ENCODE assay signal across 23 cellular contexts in the genomic region with DNA sequence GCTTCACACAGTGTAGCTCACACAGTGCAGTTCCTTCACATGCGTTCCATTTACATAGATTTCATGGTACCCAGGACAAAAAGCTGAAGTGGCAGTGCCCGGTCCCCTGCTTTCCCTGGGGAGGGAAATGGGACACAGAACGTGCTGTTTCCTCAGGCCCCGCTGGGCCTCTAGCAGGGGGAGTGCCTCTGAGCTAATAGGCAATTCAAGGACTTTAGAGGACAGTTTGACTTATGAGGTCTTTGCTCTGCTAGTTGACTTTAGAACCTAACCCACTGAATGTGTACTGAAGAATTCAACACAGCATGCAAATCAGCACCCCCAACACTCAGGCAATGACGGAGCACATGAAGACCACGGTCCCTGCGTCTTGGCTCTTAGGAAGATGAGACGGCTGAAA. TPM values are rescaled to one million over a fixed set of nuclear protein-coding genes. Genes with fewer than 3 reads are reported as not detected.
"Had no signal": no experiment of that assay in that cellular context is flagged by ENCODE, and none has a peak within 500 bp of the region (broad histone marks: within the 10 kb centered on the region; RNA-seq: fewer than 3 reads in every experiment).

No MANE protein-coding gene starts in this region.

- H3K27ac Mint-ChIP-seq: activated B cell treated with CpG ODN at 0.5 μM for 24 hours; activated CD4-positive, alpha-beta T cell treated with anti-CD3 and anti-CD28 coated beads for 36 hours; activated naive CD8-positive, alpha-beta T cell treated with anti-CD3 and anti-CD28 coated beads, Interleukin-2, amount 10 ng/mL, durations not matched to agents 7 days and 5 days; activated T-helper 2 cell treated with anti-CD3 and anti-CD28 coated beads, Interferon-gamma antibody, Interleukin-2, Interleukin-4, amounts not matched to agents 10 μg/mL and 5 μg/mL and 100 μg/mL, durations not matched to agents 14 hours and 24 hours and 36 hours; nephron; stimulated activated naive CD8-positive, alpha-beta T cell treated with anti-CD3 and anti-CD28 coated beads, Interleukin-15, Interleukin-2, amounts not matched to agents 100 ng/mL and 50 ng/mL, for 24 hours had no signal

- ATAC-seq: activated CD4-positive, alpha-beta T cell treated with anti-CD3 and anti-CD28 coated beads for 36 hours; activated T-cell treated with anti-CD3 and anti-CD28 coated beads, Interleukin-2, amount 50 U/mL, for 4 hours had no signal

- H3K4me3 Mint-ChIP-seq: activated B cell treated with CpG ODN at 0.5 μM for 24 hours; activated CD4-positive, alpha-beta T cell treated with anti-CD3 and anti-CD28 coated beads for 36 hours; activated naive CD8-positive, alpha-beta T cell treated with anti-CD3 and anti-CD28 coated beads, Interleukin-2, amount 10 ng/mL, durations not matched to agents 7 days and 5 days; activated T-cell treated with anti-CD3 and anti-CD28 coated beads, Interleukin-2, amount 50 U/mL, for 4 hours; stimulated activated naive CD8-positive, alpha-beta T cell treated with anti-CD3 and anti-CD28 coated beads, Interleukin-15, Interleukin-2, amounts not matched to agents 100 ng/mL and 50 ng/mL, for 24 hours had no signal

- H3K9me3 Mint-ChIP-seq: activated B cell treated with CpG ODN at 0.5 μM for 24 hours; activated naive CD8-positive, alpha-beta T cell treated with anti-CD3 and anti-CD28 coated beads, Interleukin-2, amount 10 ng/mL, durations not matched to agents 7 days and 5 days; activated T-cell treated with anti-CD3 and anti-CD28 coated beads, Interleukin-2, amount 50 U/mL, for 4 hours; activated T-helper 2 cell treated with anti-CD3 and anti-CD28 coated beads, Interferon-gamma antibody, Interleukin-2, Interleukin-4, amounts not matched to agents 10 μg/mL and 5 μg/mL and 100 μg/mL, durations not matched to agents 14 hours and 24 hours and 36 hours; nephron; stimulated activated naive CD8-positive, alpha-beta T cell treated with anti-CD3 and anti-CD28 coated beads, Interleukin-15, Interleukin-2, amounts not matched to agents 100 ng/mL and 50 ng/mL, for 24 hours had no signal

- H3K9me3 ChIP-seq: tibial artery had no signal

- DNase-seq: activated B cell treated with CpG ODN at 0.5 μM for 24 hours; activated CD4-positive, alpha-beta T cell treated with anti-CD3 and anti-CD28 coated beads for 36 hours; activated CD4-positive, alpha-beta T cell treated with anti-CD3 and anti-CD28 coated beads, Interleukin-2, amount 50 U/mL, for 4 hours; activated CD8-positive, alpha-beta memory T cell treated with anti-CD3 and anti-CD28 coated beads, Interleukin-2, amount 50 U/mL, for 48 hours; activated naive CD4-positive, alpha-beta T cell; activated naive CD8-positive, alpha-beta T cell treated with anti-CD3 and anti-CD28 coated beads, Interleukin-2, amount 10 ng/mL, durations not matched to agents 7 days and 5 days; activated T-cell treated with anti-CD3 and anti-CD28 coated beads, Interleukin-2, amount 50 U/mL, for 4 hours; amniotic stem cell; effector CD4-positive, alpha-beta T cell; erythroblast; foreskin fibroblast; midbrain; occipital lobe; retina; stimulated activated CD4-positive, alpha-beta T cell treated with anti-CD3 and anti-CD28 coated beads, Interleukin-1b, Interleukin-23, amount 100 ng/mL, for 48 hours; substantia nigra; tibial artery had no signal

- H3K27me3 Mint-ChIP-seq: activated B cell treated with CpG ODN at 0.5 μM for 24 hours; activated CD4-positive, alpha-beta T cell treated with anti-CD3 and anti-CD28 coated beads for 36 hours; activated naive CD8-positive, alpha-beta T cell treated with anti-CD3 and anti-CD28 coated beads, Interleukin-2, amount 10 ng/mL, durations not matched to agents 7 days and 5 days; stimulated activated naive CD8-positive, alpha-beta T cell treated with anti-CD3 and anti-CD28 coated beads, Interleukin-15, Interleukin-2, amounts not matched to agents 100 ng/mL and 50 ng/mL, for 24 hours had no signal

- H3K27me3 ChIP-seq: tibial artery had no signal

- H3K4me3 ChIP-seq: tibial artery had no signal

- H3K27ac ChIP-seq: tibial artery had no signal

RNA-seq across cellular contexts. Expression of gene C16orf96, which starts 24.3 kb away (rescaled TPM):
- total RNA-seq: activated T-helper 2 cell treated with anti-CD3 and anti-CD28 coated beads, Interferon-gamma antibody, Interleukin-2, Interleukin-4, amounts not matched to agents 10 μg/mL and 5 μg/mL and 100 μg/mL, durations not matched to agents 14 hours and 24 hours and 36 hours; kidney epithelial cell; occipital lobe; ureter had no signal
- polyA plus RNA-seq: fibroblast of lung had no signal
